Comparison of ENCODE assay signal across 2 cellular contexts in the genomic region with DNA sequence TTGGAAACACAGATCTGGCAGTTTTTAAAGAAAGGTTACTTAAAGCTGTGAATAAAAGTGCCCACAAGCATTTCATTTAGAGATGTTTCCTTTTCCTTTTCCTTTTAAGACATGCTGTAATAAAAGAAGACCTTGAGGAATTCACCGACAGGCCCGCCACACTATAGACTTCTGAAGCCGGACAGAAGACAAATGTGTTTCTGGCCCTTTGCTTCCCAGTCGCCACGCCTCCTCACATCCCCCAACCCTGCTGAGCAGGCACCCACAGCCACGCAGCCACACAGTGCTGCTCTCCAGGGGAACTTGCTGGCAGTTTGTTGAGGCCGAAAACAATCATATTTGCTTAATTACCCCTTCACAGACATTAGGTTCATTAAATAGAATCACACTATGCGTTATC.
TF ChIP-seq lines count a peak whose summit lies in the region.

No MANE protein-coding gene starts in this region.

TF ChIP-seq in HepG2, 621 proteins besides CTCF, POLR2A, EP300 and RAD21:
- TF ChIP-seq ZNF781 (CRISPR knock-in tag; IDR thresholded peaks at IDR 0.05; ENCODE audit: borderline replicate concordance, not compliant biosample characterization) (no peak), ZNF441 (CRISPR knock-in tag; IDR thresholded peaks at IDR 0.05; ENCODE audit: borderline replicate concordance) (no peak), MED8 (CRISPR knock-in tag; IDR thresholded peaks at IDR 0.05; ENCODE audit: insufficient replicate concordance) (no peak), FOXK1 (CRISPR knock-in tag; IDR thresholded peaks at IDR 0.05; ENCODE audit: borderline replicate concordance, low read depth) (no peak), SAP130 (CRISPR knock-in tag; IDR thresholded peaks at IDR 0.05; ENCODE audit: low read depth) (no peak)
- TF ChIP-seq, protein P1, sequence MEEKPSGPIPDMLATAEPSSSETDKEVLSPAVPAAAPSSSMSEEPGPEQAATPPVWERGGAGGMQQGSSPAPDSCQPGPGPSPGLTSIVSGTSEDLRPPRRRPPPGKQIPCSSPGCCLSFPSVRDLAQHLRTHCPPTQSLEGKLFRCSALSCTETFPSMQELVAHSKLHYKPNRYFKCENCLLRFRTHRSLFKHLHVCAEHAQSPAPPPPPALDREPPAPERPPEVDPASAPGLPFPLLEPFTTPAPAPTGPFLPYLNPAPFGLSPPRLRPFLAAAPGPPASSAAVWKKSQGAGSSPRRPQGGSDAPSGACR (CRISPR knock-in tag; IDR thresholded peaks at IDR 0.05): no peak
- TF ChIP-seq, protein P2, sequence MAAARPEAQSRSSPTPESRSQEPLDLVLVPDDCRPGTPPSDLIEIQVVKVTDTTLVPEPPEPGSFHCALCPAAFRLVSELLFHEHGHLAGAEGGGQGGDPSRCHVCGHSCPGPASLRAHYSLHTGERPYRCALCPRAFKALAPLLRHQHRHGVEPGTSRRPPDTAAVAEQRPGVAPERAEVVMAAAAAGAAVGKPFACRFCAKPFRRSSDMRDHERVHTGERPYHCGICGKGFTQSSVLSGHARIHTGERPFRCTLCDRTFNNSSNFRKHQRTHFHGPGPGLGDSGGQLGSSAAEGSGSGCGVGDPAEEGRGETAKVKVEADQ (CRISPR knock-in tag; IDR thresholded peaks at IDR 0.05; ENCODE audit: borderline replicate concordance): no peak

TF ChIP-seq in K562, 482 proteins besides CTCF, POLR2A, EP300 and RAD21 (continues in another document):
- TF ChIP-seq, protein P3, sequence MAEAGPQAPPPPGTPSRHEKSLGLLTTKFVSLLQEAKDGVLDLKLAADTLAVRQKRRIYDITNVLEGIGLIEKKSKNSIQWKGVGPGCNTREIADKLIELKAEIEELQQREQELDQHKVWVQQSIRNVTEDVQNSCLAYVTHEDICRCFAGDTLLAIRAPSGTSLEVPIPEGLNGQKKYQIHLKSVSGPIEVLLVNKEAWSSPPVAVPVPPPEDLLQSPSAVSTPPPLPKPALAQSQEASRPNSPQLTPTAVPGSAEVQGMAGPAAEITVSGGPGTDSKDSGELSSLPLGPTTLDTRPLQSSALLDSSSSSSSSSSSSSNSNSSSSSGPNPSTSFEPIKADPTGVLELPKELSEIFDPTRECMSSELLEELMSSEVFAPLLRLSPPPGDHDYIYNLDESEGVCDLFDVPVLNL (CRISPR knock-in tag; IDR thresholded peaks at IDR 0.05; ENCODE audit: low read depth): no peak
- no peak for TF ChIP-seq GABPB2 (CRISPR knock-in tag; conservative IDR thresholded peaks at IDR 0.05)
- no peak for TF ChIP-seq RUNX1 (IDR thresholded peaks at IDR 0.05; ENCODE audit: low read depth)
- TF ChIP-seq ELF2 (CRISPR knock-in tag; IDR thresholded peaks at IDR 0.05): no peak
- no peak for TF ChIP-seq ZNF311 (CRISPR knock-in tag; IDR thresholded peaks at IDR 0.05)
- TF ChIP-seq NCOR1 (IDR thresholded peaks at IDR 0.05): no peak
- TF ChIP-seq, protein P4, sequence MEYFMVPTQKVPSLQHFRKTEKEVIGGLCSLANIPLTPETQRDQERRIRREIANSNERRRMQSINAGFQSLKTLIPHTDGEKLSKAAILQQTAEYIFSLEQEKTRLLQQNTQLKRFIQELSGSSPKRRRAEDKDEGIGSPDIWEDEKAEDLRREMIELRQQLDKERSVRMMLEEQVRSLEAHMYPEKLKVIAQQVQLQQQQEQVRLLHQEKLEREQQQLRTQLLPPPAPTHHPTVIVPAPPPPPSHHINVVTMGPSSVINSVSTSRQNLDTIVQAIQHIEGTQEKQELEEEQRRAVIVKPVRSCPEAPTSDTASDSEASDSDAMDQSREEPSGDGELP (CRISPR knock-in tag; IDR thresholded peaks at IDR 0.05; ENCODE audit: borderline replicate concordance): 0 out of 2 replicates have a peak, but pooled peaks have one; percentile 34
- TF ChIP-seq, protein P5, sequence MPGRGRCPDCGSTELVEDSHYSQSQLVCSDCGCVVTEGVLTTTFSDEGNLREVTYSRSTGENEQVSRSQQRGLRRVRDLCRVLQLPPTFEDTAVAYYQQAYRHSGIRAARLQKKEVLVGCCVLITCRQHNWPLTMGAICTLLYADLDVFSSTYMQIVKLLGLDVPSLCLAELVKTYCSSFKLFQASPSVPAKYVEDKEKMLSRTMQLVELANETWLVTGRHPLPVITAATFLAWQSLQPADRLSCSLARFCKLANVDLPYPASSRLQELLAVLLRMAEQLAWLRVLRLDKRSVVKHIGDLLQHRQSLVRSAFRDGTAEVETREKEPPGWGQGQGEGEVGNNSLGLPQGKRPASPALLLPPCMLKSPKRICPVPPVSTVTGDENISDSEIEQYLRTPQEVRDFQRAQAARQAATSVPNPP (IDR thresholded peaks at IDR 0.05; ENCODE audit: borderline replicate concordance, insufficient read depth, insufficient read length): no peak
- no peak for TF ChIP-seq CBX1 (IDR thresholded peaks at IDR 0.05; ENCODE audit: low read depth)
- TF ChIP-seq SIN3B (IDR thresholded peaks at IDR 0.05; ENCODE audit: low read depth): no peak
- TF ChIP-seq HSF4 (CRISPR knock-in tag; IDR thresholded peaks at IDR 0.05; ENCODE audit: borderline replicate concordance): no peak
- TF ChIP-seq ZFX (CRISPR knock-in tag; IDR thresholded peaks at IDR 0.05): peak; percentile 48; the same call in 1 of the 2 replicates
- TF ChIP-seq, protein P6, sequence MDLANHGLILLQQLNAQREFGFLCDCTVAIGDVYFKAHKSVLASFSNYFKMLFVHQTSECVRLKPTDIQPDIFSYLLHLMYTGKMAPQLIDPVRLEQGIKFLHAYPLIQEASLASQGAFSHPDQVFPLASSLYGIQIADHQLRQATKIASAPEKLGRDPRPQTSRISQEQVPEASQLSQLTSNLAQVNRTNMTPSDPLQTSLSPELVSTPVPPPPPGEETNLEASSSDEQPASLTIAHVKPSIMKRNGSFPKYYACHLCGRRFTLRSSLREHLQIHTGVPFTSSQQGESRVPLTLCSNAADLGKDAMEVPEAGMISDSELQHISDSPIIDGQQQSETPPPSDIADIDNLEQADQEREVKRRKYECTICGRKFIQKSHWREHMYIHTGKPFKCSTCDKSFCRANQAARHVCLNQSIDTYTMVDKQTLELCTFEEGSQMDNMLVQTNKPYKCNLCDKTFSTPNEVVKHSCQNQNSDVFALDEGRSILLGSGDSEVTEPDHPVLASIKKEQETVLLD (IDR thresholded peaks at IDR 0.05): no peak
- peak; percentile 87 for TF ChIP-seq MEIS2 (IDR thresholded peaks at IDR 0.05; ENCODE audit: partially characterized antibody)
- no peak for TF ChIP-seq ZNF551 (CRISPR knock-in tag; IDR thresholded peaks at IDR 0.05)
- peak; percentile 41 to 43; a peak in 2 of 4 replicates for TF ChIP-seq NRF1 (conservative IDR thresholded peaks at IDR 0.05 in 1 of 2, IDR thresholded peaks at IDR 0.05 in 1 of 2)
- TF ChIP-seq, protein P7, sequence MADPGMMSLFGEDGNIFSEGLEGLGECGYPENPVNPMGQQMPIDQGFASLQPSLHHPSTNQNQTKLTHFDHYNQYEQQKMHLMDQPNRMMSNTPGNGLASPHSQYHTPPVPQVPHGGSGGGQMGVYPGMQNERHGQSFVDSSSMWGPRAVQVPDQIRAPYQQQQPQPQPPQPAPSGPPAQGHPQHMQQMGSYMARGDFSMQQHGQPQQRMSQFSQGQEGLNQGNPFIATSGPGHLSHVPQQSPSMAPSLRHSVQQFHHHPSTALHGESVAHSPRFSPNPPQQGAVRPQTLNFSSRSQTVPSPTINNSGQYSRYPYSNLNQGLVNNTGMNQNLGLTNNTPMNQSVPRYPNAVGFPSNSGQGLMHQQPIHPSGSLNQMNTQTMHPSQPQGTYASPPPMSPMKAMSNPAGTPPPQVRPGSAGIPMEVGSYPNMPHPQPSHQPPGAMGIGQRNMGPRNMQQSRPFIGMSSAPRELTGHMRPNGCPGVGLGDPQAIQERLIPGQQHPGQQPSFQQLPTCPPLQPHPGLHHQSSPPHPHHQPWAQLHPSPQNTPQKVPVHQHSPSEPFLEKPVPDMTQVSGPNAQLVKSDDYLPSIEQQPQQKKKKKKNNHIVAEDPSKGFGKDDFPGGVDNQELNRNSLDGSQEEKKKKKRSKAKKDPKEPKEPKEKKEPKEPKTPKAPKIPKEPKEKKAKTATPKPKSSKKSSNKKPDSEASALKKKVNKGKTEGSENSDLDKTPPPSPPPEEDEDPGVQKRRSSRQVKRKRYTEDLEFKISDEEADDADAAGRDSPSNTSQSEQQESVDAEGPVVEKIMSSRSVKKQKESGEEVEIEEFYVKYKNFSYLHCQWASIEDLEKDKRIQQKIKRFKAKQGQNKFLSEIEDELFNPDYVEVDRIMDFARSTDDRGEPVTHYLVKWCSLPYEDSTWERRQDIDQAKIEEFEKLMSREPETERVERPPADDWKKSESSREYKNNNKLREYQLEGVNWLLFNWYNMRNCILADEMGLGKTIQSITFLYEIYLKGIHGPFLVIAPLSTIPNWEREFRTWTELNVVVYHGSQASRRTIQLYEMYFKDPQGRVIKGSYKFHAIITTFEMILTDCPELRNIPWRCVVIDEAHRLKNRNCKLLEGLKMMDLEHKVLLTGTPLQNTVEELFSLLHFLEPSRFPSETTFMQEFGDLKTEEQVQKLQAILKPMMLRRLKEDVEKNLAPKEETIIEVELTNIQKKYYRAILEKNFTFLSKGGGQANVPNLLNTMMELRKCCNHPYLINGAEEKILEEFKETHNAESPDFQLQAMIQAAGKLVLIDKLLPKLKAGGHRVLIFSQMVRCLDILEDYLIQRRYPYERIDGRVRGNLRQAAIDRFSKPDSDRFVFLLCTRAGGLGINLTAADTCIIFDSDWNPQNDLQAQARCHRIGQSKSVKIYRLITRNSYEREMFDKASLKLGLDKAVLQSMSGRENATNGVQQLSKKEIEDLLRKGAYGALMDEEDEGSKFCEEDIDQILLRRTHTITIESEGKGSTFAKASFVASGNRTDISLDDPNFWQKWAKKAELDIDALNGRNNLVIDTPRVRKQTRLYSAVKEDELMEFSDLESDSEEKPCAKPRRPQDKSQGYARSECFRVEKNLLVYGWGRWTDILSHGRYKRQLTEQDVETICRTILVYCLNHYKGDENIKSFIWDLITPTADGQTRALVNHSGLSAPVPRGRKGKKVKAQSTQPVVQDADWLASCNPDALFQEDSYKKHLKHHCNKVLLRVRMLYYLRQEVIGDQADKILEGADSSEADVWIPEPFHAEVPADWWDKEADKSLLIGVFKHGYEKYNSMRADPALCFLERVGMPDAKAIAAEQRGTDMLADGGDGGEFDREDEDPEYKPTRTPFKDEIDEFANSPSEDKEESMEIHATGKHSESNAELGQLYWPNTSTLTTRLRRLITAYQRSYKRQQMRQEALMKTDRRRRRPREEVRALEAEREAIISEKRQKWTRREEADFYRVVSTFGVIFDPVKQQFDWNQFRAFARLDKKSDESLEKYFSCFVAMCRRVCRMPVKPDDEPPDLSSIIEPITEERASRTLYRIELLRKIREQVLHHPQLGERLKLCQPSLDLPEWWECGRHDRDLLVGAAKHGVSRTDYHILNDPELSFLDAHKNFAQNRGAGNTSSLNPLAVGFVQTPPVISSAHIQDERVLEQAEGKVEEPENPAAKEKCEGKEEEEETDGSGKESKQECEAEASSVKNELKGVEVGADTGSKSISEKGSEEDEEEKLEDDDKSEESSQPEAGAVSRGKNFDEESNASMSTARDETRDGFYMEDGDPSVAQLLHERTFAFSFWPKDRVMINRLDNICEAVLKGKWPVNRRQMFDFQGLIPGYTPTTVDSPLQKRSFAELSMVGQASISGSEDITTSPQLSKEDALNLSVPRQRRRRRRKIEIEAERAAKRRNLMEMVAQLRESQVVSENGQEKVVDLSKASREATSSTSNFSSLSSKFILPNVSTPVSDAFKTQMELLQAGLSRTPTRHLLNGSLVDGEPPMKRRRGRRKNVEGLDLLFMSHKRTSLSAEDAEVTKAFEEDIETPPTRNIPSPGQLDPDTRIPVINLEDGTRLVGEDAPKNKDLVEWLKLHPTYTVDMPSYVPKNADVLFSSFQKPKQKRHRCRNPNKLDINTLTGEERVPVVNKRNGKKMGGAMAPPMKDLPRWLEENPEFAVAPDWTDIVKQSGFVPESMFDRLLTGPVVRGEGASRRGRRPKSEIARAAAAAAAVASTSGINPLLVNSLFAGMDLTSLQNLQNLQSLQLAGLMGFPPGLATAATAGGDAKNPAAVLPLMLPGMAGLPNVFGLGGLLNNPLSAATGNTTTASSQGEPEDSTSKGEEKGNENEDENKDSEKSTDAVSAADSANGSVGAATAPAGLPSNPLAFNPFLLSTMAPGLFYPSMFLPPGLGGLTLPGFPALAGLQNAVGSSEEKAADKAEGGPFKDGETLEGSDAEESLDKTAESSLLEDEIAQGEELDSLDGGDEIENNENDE (IDR thresholded peaks at IDR 0.05; ENCODE audit: low read depth, low read length): no peak
- no peak for TF ChIP-seq BRD9 (IDR thresholded peaks at IDR 0.05; ENCODE audit: low read depth, partially characterized antibody)
- no peak for TF ChIP-seq SNIP1 (IDR thresholded peaks at IDR 0.05; ENCODE audit: low read depth)
- TF ChIP-seq, protein P8, sequence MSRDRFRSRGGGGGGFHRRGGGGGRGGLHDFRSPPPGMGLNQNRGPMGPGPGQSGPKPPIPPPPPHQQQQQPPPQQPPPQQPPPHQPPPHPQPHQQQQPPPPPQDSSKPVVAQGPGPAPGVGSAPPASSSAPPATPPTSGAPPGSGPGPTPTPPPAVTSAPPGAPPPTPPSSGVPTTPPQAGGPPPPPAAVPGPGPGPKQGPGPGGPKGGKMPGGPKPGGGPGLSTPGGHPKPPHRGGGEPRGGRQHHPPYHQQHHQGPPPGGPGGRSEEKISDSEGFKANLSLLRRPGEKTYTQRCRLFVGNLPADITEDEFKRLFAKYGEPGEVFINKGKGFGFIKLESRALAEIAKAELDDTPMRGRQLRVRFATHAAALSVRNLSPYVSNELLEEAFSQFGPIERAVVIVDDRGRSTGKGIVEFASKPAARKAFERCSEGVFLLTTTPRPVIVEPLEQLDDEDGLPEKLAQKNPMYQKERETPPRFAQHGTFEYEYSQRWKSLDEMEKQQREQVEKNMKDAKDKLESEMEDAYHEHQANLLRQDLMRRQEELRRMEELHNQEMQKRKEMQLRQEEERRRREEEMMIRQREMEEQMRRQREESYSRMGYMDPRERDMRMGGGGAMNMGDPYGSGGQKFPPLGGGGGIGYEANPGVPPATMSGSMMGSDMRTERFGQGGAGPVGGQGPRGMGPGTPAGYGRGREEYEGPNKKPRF (IDR thresholded peaks at IDR 0.05; ENCODE audit: low read depth, low read length): no peak
- TF ChIP-seq FOXP1 (CRISPR knock-in tag; IDR thresholded peaks at IDR 0.05): no peak
- no peak for TF ChIP-seq ESRRA (IDR thresholded peaks at IDR 0.05; ENCODE audit: borderline replicate concordance, low read depth)
- TF ChIP-seq, protein P9, sequence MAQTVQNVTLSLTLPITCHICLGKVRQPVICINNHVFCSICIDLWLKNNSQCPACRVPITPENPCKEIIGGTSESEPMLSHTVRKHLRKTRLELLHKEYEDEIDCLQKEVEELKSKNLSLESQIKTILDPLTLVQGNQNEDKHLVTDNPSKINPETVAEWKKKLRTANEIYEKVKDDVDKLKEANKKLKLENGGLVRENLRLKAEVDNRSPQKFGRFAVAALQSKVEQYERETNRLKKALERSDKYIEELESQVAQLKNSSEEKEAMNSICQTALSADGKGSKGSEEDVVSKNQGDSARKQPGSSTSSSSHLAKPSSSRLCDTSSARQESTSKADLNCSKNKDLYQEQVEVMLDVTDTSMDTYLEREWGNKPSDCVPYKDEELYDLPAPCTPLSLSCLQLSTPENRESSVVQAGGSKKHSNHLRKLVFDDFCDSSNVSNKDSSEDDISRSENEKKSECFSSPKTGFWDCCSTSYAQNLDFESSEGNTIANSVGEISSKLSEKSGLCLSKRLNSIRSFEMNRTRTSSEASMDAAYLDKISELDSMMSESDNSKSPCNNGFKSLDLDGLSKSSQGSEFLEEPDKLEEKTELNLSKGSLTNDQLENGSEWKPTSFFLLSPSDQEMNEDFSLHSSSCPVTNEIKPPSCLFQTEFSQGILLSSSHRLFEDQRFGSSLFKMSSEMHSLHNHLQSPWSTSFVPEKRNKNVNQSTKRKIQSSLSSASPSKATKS (CRISPR knock-in tag; IDR thresholded peaks at IDR 0.05): no peak
- TF ChIP-seq, protein P10, sequence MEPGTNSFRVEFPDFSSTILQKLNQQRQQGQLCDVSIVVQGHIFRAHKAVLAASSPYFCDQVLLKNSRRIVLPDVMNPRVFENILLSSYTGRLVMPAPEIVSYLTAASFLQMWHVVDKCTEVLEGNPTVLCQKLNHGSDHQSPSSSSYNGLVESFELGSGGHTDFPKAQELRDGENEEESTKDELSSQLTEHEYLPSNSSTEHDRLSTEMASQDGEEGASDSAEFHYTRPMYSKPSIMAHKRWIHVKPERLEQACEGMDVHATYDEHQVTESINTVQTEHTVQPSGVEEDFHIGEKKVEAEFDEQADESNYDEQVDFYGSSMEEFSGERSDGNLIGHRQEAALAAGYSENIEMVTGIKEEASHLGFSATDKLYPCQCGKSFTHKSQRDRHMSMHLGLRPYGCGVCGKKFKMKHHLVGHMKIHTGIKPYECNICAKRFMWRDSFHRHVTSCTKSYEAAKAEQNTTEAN (CRISPR knock-in tag; IDR thresholded peaks at IDR 0.05): no peak
